2 cellular contexts compared by ENCODE assay signal in genomic region chr20:37470190-37470589, GRCh38. TPM values are rescaled to one million over a fixed set of nuclear protein-coding genes. Genes with fewer than 3 reads are reported as not detected.
"Had no signal": no experiment of that assay in that cellular context is flagged by ENCODE, and none has a peak within 500 bp of the region (broad histone marks: within the 10 kb centered on the region; RNA-seq: fewer than 3 reads in every experiment).

No MANE protein-coding gene starts in this region.

RNA-seq across cellular contexts. Expression of gene NNAT, which starts 50.9 kb away (rescaled TPM):
- total RNA-seq: G401, GM12878 had no signal
